In the genomic region with DNA sequence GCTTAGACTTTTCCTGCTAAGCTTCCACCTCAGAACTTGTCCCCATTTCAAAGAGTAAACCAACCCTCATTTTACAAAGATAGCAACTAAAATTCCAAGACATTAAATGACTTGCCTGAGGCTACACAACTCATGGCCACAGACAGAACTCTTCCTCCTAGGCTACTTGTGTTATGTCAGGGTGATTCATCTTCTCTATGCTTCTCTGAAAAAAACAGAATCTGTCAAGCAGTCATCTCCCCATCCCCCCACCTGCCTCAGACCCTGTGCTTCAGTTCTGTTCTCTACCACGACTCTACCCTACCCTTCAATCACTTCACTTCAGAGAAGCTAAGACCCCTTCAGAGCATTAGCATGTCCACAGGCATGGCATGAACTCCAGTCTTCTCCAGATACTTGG, we compare ENCODE assay signal across 11 cellular contexts.
DNase-seq lines count a peak whose midpoint lies in the region; ATAC-seq and TF ChIP-seq lines count a peak whose summit lies in the region.
"Had no signal": no experiment of that assay in that cellular context is flagged by ENCODE, and none has a peak within 500 bp of the region (broad histone marks: within the 10 kb centered on the region; RNA-seq: fewer than 3 reads in every experiment).

No MANE protein-coding gene starts in this region.

- peak overlapping the region; percentile 1 for H3K27ac Mint-ChIP-seq in stimulated activated memory B cell treated with anti-CD40 and anti-IgM and Interleukin-4, amounts not matched to agents 10 μg/mL and 1 μg/mL and 100 μg/mL, for 72 hours
- H3K27ac Mint-ChIP-seq: H9 had no signal

- peaks cover 44% of the 10 kb centered on the region for H3K4me1 Mint-ChIP-seq in stimulated activated memory B cell treated with anti-CD40 and anti-IgM and Interleukin-4, amounts not matched to agents 10 μg/mL and 1 μg/mL and 100 μg/mL, for 72 hours

- no peaks in the 10 kb centered on the region for H3K27me3 Mint-ChIP-seq in stimulated activated memory B cell treated with anti-CD40 and anti-IgM and Interleukin-4, amounts not matched to agents 10 μg/mL and 1 μg/mL and 100 μg/mL, for 72 hours

- no peak overlapping the region for H3K4me3 ChIP-seq in fibroblast of villous mesenchyme (ENCODE audit: low read depth, low read length)
- H3K4me3 ChIP-seq: heart right ventricle had no signal

- H3K4me3 Mint-ChIP-seq in stimulated activated memory B cell treated with anti-CD40 and anti-IgM and Interleukin-4, amounts not matched to agents 10 μg/mL and 1 μg/mL and 100 μg/mL, for 72 hours, result no peak overlapping the region
- H3K4me3 Mint-ChIP-seq: H9 had no signal

- peaks cover 2% of the 10 kb centered on the region for H3K9me3 Mint-ChIP-seq in stimulated activated memory B cell treated with anti-CD40 and anti-IgM and Interleukin-4, amounts not matched to agents 10 μg/mL and 1 μg/mL and 100 μg/mL, for 72 hours
- H3K9me3 Mint-ChIP-seq: H9 had no signal

- DNase-seq in activated T-cell treated with anti-CD3 and anti-CD28 coated beads, Interleukin-2, amount 50 U/mL, for 1 hour, result peak; percentile 35
- DNase-seq in activated T-cell treated with anti-CD3 and anti-CD28 coated beads for 4 hours (no peak), fibroblast of villous mesenchyme (ENCODE audit: low read depth) (peak; percentile 25), superior temporal gyrus (ENCODE audit: extremely low spot score) (no peak)
- peak; percentile 65 for DNase-seq in activated CD4-positive, alpha-beta T cell treated with anti-CD3 and anti-CD28 coated beads for 48 hours
- DNase-seq: H9, heart right ventricle, T-helper 9 cell had no signal

- no peaks in the 10 kb centered on the region for H3K36me3 Mint-ChIP-seq in stimulated activated memory B cell treated with anti-CD40 and anti-IgM and Interleukin-4, amounts not matched to agents 10 μg/mL and 1 μg/mL and 100 μg/mL, for 72 hours

- ATAC-seq in stimulated activated memory B cell treated with anti-CD40 and anti-IgM and Interleukin-4, amounts not matched to agents 10 μg/mL and 1 μg/mL and 100 μg/mL, for 72 hours, result peak; percentile 44
- ATAC-seq in HG02938 (IDR thresholded peaks at IDR 0.05; ENCODE audit: unreplicated experiment), result no peak
- no peak for ATAC-seq in GM21360 (IDR thresholded peaks at IDR 0.05; ENCODE audit: unreplicated experiment)

- no peak for TF ChIP-seq CTCF in fibroblast of villous mesenchyme (IDR thresholded peaks at IDR 0.05; ENCODE audit: insufficient read depth, low read depth, low read length)

Comparison
In these comparisons a context has a peak if more than half of its experiments do, and no peak if none do; other contexts are left out.
1. DNase-seq: peak in activated T-cell treated with anti-CD3 and anti-CD28 coated beads, Interleukin-2, amount 50 U/mL, for 1 hour (single experiment), activated CD4-positive, alpha-beta T cell treated with anti-CD3 and anti-CD28 coated beads for 48 hours (single experiment) and fibroblast of villous mesenchyme (single experiment); none in activated T-cell treated with anti-CD3 and anti-CD28 coated beads for 4 hours (single experiment) and superior temporal gyrus (single experiment).